ENCODE assay signal across 1 cellular context in the genomic region with DNA sequence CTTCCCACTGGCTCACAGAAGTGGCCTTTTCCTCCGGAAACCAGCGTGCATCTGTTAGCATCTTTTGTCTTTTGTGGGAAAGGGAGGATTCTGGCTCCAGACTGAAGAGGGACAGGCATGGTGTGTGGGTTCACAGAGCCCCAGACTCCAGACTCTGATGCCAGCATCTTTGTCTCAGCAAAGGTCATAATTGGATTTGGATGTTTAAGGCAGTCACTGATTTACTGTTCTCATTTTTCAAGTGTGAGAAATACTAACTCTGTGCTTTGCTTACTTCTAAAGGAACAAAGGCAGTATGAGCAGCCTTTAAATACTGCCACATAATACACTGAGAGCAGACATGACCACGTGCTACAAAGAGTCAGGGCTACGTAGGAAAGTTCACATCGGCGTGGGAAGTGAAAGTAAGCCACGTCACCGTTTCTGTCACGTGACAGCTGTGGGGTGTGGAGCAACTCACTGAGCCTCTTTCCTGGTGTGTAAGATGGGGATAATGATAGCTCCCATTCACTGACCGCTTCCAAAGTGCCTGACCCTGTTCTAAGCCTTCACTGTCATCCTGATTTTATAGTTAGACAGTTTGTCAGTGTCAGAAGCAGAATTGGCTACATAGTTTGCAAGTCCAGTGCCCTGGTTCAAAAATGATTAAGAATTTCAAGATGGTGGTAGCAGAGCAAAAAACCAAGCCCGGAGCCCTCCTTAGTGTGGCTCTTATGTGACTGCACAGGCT.
TF ChIP-seq lines count a peak whose summit lies in the region.

No MANE protein-coding gene starts in this region.

TF ChIP-seq in GM12878, 131 proteins besides CTCF, POLR2A, EP300 and RAD21 (continued from another document and continues in another):
- TF ChIP-seq, protein P1, sequence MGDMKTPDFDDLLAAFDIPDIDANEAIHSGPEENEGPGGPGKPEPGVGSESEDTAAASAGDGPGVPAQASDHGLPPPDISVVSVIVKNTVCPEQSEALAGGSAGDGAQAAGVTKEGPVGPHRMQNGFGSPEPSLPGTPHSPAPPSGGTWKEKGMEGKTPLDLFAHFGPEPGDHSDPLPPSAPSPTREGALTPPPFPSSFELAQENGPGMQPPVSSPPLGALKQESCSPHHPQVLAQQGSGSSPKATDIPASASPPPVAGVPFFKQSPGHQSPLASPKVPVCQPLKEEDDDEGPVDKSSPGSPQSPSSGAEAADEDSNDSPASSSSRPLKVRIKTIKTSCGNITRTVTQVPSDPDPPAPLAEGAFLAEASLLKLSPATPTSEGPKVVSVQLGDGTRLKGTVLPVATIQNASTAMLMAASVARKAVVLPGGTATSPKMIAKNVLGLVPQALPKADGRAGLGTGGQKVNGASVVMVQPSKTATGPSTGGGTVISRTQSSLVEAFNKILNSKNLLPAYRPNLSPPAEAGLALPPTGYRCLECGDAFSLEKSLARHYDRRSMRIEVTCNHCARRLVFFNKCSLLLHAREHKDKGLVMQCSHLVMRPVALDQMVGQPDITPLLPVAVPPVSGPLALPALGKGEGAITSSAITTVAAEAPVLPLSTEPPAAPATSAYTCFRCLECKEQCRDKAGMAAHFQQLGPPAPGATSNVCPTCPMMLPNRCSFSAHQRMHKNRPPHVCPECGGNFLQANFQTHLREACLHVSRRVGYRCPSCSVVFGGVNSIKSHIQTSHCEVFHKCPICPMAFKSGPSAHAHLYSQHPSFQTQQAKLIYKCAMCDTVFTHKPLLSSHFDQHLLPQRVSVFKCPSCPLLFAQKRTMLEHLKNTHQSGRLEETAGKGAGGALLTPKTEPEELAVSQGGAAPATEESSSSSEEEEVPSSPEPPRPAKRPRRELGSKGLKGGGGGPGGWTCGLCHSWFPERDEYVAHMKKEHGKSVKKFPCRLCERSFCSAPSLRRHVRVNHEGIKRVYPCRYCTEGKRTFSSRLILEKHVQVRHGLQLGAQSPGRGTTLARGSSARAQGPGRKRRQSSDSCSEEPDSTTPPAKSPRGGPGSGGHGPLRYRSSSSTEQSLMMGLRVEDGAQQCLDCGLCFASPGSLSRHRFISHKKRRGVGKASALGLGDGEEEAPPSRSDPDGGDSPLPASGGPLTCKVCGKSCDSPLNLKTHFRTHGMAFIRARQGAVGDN (IDR thresholded peaks at IDR 0.05): peak; percentile 99
- no peak for TF ChIP-seq PML (IDR thresholded peaks at IDR 0.05; ENCODE audit: low read length)
- peak; percentile 78 for TF ChIP-seq MEF2B (IDR thresholded peaks at IDR 0.05; ENCODE audit: partially characterized antibody, poor library complexity, severe bottlenecking)
- no peak for TF ChIP-seq SMC3 (IDR thresholded peaks at IDR 0.05; ENCODE audit: borderline replicate concordance, low read length)
- peak; percentile 93 for TF ChIP-seq CBFB (IDR thresholded peaks at IDR 0.05; ENCODE audit: low read depth)
- TF ChIP-seq, protein P2, sequence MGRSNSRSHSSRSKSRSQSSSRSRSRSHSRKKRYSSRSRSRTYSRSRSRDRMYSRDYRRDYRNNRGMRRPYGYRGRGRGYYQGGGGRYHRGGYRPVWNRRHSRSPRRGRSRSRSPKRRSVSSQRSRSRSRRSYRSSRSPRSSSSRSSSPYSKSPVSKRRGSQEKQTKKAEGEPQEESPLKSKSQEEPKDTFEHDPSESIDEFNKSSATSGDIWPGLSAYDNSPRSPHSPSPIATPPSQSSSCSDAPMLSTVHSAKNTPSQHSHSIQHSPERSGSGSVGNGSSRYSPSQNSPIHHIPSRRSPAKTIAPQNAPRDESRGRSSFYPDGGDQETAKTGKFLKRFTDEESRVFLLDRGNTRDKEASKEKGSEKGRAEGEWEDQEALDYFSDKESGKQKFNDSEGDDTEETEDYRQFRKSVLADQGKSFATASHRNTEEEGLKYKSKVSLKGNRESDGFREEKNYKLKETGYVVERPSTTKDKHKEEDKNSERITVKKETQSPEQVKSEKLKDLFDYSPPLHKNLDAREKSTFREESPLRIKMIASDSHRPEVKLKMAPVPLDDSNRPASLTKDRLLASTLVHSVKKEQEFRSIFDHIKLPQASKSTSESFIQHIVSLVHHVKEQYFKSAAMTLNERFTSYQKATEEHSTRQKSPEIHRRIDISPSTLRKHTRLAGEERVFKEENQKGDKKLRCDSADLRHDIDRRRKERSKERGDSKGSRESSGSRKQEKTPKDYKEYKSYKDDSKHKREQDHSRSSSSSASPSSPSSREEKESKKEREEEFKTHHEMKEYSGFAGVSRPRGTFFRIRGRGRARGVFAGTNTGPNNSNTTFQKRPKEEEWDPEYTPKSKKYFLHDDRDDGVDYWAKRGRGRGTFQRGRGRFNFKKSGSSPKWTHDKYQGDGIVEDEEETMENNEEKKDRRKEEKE (IDR thresholded peaks at IDR 0.05): no peak
- peak; percentile 98 for TF ChIP-seq IRF4 (IDR thresholded peaks at IDR 0.05; ENCODE audit: low read depth, low read length)
- no peak for TF ChIP-seq RCOR1 (conservative IDR thresholded peaks at IDR 0.05; ENCODE audit: low read depth, low read length)
- TF ChIP-seq, protein P3, sequence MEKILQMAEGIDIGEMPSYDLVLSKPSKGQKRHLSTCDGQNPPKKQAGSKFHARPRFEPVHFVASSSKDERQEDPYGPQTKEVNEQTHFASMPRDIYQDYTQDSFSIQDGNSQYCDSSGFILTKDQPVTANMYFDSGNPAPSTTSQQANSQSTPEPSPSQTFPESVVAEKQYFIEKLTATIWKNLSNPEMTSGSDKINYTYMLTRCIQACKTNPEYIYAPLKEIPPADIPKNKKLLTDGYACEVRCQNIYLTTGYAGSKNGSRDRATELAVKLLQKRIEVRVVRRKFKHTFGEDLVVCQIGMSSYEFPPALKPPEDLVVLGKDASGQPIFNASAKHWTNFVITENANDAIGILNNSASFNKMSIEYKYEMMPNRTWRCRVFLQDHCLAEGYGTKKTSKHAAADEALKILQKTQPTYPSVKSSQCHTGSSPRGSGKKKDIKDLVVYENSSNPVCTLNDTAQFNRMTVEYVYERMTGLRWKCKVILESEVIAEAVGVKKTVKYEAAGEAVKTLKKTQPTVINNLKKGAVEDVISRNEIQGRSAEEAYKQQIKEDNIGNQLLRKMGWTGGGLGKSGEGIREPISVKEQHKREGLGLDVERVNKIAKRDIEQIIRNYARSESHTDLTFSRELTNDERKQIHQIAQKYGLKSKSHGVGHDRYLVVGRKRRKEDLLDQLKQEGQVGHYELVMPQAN (conservative IDR thresholded peaks at IDR 0.05): 0 out of 2 replicates have a peak, but pooled peaks have one; percentile 46
- TF ChIP-seq WRNIP1 (IDR thresholded peaks at IDR 0.05; ENCODE audit: borderline replicate concordance, low read depth, low read length): no peak
- peak; percentile 72 for TF ChIP-seq YY1 (IDR thresholded peaks at IDR 0.05; ENCODE audit: low read depth, low read length)
- TF ChIP-seq, protein P4, sequence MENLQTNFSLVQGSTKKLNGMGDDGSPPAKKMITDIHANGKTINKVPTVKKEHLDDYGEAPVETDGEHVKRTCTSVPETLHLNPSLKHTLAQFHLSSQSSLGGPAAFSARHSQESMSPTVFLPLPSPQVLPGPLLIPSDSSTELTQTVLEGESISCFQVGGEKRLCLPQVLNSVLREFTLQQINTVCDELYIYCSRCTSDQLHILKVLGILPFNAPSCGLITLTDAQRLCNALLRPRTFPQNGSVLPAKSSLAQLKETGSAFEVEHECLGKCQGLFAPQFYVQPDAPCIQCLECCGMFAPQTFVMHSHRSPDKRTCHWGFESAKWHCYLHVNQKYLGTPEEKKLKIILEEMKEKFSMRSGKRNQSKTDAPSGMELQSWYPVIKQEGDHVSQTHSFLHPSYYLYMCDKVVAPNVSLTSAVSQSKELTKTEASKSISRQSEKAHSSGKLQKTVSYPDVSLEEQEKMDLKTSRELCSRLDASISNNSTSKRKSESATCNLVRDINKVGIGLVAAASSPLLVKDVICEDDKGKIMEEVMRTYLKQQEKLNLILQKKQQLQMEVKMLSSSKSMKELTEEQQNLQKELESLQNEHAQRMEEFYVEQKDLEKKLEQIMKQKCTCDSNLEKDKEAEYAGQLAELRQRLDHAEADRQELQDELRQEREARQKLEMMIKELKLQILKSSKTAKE (IDR thresholded peaks at IDR 0.05; ENCODE audit: low read depth, poor library complexity, severe bottlenecking): peak; percentile 88
- TF ChIP-seq FOS (IDR thresholded peaks at IDR 0.05; ENCODE audit: borderline replicate concordance, extremely low read depth, insufficient read length): no peak
- TF ChIP-seq SUZ12 (IDR thresholded peaks at IDR 0.05; ENCODE audit: unreplicated experiment): no peak
- TF ChIP-seq NBN (IDR thresholded peaks at IDR 0.05): peak; percentile 79
- no peak for TF ChIP-seq JUND (IDR thresholded peaks at IDR 0.05; ENCODE audit: low read depth, low read length)
- TF ChIP-seq TARDBP (IDR thresholded peaks at IDR 0.05; ENCODE audit: borderline replicate concordance): no peak
- TF ChIP-seq, protein P5, sequence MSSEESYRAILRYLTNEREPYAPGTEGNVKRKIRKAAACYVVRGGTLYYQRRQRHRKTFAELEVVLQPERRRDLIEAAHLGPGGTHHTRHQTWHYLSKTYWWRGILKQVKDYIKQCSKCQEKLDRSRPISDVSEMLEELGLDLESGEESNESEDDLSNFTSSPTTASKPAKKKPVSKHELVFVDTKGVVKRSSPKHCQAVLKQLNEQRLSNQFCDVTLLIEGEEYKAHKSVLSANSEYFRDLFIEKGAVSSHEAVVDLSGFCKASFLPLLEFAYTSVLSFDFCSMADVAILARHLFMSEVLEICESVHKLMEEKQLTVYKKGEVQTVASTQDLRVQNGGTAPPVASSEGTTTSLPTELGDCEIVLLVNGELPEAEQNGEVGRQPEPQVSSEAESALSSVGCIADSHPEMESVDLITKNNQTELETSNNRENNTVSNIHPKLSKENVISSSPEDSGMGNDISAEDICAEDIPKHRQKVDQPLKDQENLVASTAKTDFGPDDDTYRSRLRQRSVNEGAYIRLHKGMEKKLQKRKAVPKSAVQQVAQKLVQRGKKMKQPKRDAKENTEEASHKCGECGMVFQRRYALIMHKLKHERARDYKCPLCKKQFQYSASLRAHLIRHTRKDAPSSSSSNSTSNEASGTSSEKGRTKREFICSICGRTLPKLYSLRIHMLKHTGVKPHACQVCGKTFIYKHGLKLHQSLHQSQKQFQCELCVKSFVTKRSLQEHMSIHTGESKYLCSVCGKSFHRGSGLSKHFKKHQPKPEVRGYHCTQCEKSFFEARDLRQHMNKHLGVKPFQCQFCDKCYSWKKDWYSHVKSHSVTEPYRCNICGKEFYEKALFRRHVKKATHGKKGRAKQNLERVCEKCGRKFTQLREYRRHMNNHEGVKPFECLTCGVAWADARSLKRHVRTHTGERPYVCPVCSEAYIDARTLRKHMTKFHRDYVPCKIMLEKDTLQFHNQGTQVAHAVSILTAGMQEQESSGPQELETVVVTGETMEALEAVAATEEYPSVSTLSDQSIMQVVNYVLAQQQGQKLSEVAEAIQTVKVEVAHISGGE (CRISPR knock-in tag; IDR thresholded peaks at IDR 0.05): peak; percentile 37; the same call in 1 of the 2 replicates
- no peak for TF ChIP-seq NFIC (IDR thresholded peaks at IDR 0.05; ENCODE audit: low read depth, low read length)
- no peak for TF ChIP-seq ZNF24 (IDR thresholded peaks at IDR 0.05)
- TF ChIP-seq, protein P6, sequence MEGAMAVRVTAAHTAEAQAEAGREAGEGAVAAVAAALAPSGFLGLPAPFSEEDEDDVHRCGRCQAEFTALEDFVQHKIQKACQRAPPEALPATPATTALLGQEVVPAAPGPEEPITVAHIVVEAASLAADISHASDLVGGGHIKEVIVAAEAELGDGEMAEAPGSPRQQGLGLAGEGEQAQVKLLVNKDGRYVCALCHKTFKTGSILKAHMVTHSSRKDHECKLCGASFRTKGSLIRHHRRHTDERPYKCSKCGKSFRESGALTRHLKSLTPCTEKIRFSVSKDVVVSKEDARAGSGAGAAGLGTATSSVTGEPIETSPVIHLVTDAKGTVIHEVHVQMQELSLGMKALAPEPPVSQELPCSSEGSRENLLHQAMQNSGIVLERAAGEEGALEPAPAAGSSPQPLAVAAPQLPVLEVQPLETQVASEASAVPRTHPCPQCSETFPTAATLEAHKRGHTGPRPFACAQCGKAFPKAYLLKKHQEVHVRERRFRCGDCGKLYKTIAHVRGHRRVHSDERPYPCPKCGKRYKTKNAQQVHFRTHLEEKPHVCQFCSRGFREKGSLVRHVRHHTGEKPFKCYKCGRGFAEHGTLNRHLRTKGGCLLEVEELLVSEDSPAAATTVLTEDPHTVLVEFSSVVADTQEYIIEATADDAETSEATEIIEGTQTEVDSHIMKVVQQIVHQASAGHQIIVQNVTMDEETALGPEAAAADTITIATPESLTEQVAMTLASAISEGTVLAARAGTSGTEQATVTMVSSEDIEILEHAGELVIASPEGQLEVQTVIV (IDR thresholded peaks at IDR 0.05; ENCODE audit: borderline replicate concordance, partially characterized antibody): no peak
- peak; percentile 90 for TF ChIP-seq CREM (IDR thresholded peaks at IDR 0.05; ENCODE audit: low read depth)
- TF ChIP-seq TCF12 (IDR thresholded peaks at IDR 0.05; ENCODE audit: low read depth, low read length): peak; percentile 58; the same call in 1 of the 2 replicates
- TF ChIP-seq CBX3 (IDR thresholded peaks at IDR 0.05; ENCODE audit: borderline replicate concordance, low read depth): no peak
- no peak for TF ChIP-seq ZNF217 (IDR thresholded peaks at IDR 0.05)
- no peak for TF ChIP-seq NFXL1 (IDR thresholded peaks at IDR 0.05; ENCODE audit: borderline replicate concordance)
- TF ChIP-seq, protein P7, sequence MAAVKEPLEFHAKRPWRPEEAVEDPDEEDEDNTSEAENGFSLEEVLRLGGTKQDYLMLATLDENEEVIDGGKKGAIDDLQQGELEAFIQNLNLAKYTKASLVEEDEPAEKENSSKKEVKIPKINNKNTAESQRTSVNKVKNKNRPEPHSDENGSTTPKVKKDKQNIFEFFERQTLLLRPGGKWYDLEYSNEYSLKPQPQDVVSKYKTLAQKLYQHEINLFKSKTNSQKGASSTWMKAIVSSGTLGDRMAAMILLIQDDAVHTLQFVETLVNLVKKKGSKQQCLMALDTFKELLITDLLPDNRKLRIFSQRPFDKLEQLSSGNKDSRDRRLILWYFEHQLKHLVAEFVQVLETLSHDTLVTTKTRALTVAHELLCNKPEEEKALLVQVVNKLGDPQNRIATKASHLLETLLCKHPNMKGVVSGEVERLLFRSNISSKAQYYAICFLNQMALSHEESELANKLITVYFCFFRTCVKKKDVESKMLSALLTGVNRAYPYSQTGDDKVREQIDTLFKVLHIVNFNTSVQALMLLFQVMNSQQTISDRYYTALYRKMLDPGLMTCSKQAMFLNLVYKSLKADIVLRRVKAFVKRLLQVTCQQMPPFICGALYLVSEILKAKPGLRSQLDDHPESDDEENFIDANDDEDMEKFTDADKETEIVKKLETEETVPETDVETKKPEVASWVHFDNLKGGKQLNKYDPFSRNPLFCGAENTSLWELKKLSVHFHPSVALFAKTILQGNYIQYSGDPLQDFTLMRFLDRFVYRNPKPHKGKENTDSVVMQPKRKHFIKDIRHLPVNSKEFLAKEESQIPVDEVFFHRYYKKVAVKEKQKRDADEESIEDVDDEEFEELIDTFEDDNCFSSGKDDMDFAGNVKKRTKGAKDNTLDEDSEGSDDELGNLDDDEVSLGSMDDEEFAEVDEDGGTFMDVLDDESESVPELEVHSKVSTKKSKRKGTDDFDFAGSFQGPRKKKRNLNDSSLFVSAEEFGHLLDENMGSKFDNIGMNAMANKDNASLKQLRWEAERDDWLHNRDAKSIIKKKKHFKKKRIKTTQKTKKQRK (IDR thresholded peaks at IDR 0.05; ENCODE audit: low read depth, low read length): no peak
- no peak for TF ChIP-seq MYC (IDR thresholded peaks at IDR 0.05; ENCODE audit: insufficient read depth, insufficient read length, insufficient replicate concordance, low read length, severe bottlenecking)
- TF ChIP-seq, protein P8, sequence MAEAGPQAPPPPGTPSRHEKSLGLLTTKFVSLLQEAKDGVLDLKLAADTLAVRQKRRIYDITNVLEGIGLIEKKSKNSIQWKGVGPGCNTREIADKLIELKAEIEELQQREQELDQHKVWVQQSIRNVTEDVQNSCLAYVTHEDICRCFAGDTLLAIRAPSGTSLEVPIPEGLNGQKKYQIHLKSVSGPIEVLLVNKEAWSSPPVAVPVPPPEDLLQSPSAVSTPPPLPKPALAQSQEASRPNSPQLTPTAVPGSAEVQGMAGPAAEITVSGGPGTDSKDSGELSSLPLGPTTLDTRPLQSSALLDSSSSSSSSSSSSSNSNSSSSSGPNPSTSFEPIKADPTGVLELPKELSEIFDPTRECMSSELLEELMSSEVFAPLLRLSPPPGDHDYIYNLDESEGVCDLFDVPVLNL (IDR thresholded peaks at IDR 0.05; ENCODE audit: low read depth, low read length): no peak
